20 cellular contexts compared by ENCODE assay signal in genomic region chr12:22103418-22103817, GRCh38. TPM values are rescaled to one million over a fixed set of nuclear protein-coding genes. Genes with fewer than 3 reads are reported as not detected.
DNase-seq lines count a peak whose midpoint lies in the region; FAIRE-seq and TF ChIP-seq lines count a peak whose summit lies in the region.
"Had no signal": no experiment of that assay in that cellular context is flagged by ENCODE, and none has a peak within 500 bp of the region (broad histone marks: within the 10 kb centered on the region; RNA-seq: fewer than 3 reads in every experiment).

No MANE protein-coding gene starts in this region.

- intact Hi-C loops in esophagus muscularis mucosa (cut with DNase I) (loop anchor here (5.0 kb wide), 1 partner anchor 234 kb away; no protein-coding TSS in a partner anchor), posterior vena cava (cut with DNase I) (no loop called here)

- TF ChIP-seq EP300 in esophagus muscularis mucosa (IDR thresholded peaks at IDR 0.05) = no peak

- H3K27ac ChIP-seq in OCI-LY1 (ENCODE audit: low read depth, low read length, poor library complexity, severe bottlenecking) (no peak overlapping the region), keratinocyte (ENCODE audit: control insufficient read depth, insufficient read depth, low read length) (no peak overlapping the region), esophagus muscularis mucosa (replicated peaks in 1 of 4) (no peak overlapping the region)
- H3K27ac ChIP-seq: C4-2B, SJCRH30 had no signal

- WGBS in esophagus muscularis mucosa = 94% methylated on average over 2 of the region's 2 CpGs

- H3K4me3 ChIP-seq in OCI-LY1 (ENCODE audit: low read depth, low read length, poor library complexity, severe bottlenecking) = no peak overlapping the region
- no peak overlapping the region for H3K4me3 ChIP-seq in keratinocyte (ENCODE audit: control insufficient read depth in 2 of 3, extremely low read depth in 1 of 3, insufficient read depth in 2 of 3, low read depth in 1 of 3, low read length in 3 of 3)
- no peak overlapping the region for H3K4me3 ChIP-seq in esophagus muscularis mucosa
- H3K4me3 ChIP-seq: GM23338, SJCRH30 had no signal

- H3K79me2 ChIP-seq in OCI-LY1 (ENCODE audit: insufficient read depth, low read length) = no peaks in the 10 kb centered on the region
- no peaks in the 10 kb centered on the region for H3K79me2 ChIP-seq in keratinocyte (ENCODE audit: control insufficient read depth, insufficient read depth, low read length)

- H4K20me1 ChIP-seq in OCI-LY1 (ENCODE audit: insufficient read depth, low read length) (no peaks in the 10 kb centered on the region), keratinocyte (ENCODE audit: control insufficient read depth, extremely low read depth, insufficient read depth, low read length) (no peaks in the 10 kb centered on the region)

- no peaks in the 10 kb centered on the region for H3K27me3 ChIP-seq in OCI-LY1 (ENCODE audit: insufficient read depth, low read length)
- H3K27me3 ChIP-seq in keratinocyte (ENCODE audit: control insufficient read depth, extremely low read depth, insufficient read depth, low read length) = no peaks in the 10 kb centered on the region
- no peaks in the 10 kb centered on the region for H3K27me3 ChIP-seq in esophagus muscularis mucosa
- H3K27me3 ChIP-seq: SJCRH30 had no signal

- 0 out of 2 replicates have a peak overlapping the region, but pooled peaks have one; percentile 48 for H2AFZ ChIP-seq in OCI-LY1 (ENCODE audit: low read length)
- no peak overlapping the region for H2AFZ ChIP-seq in keratinocyte (ENCODE audit: control insufficient read depth, low read length)
- H2AFZ ChIP-seq: GM23338 had no signal

- H3K36me3 ChIP-seq in OCI-LY1 (ENCODE audit: insufficient read depth, low read length) (no peaks in the 10 kb centered on the region), keratinocyte (ENCODE audit: control insufficient read depth in 2 of 2, extremely low read depth in 1 of 2, insufficient read depth in 2 of 2, low read length in 2 of 2) (no peaks in the 10 kb centered on the region), esophagus muscularis mucosa (no peaks in the 10 kb centered on the region)
- H3K36me3 ChIP-seq: SJCRH30 had no signal

- H3K9ac ChIP-seq in OCI-LY1 (ENCODE audit: low read length) (no peak overlapping the region), keratinocyte (ENCODE audit: control insufficient read depth, extremely low read depth, insufficient read depth, low read length) (no peak overlapping the region)

- TF ChIP-seq POLR2A in esophagus muscularis mucosa (IDR thresholded peaks at IDR 0.05; ENCODE audit: low read depth) = no peak

- H3K4me2 ChIP-seq in OCI-LY1 (ENCODE audit: low read length) = no peak overlapping the region
- no peak overlapping the region for H3K4me2 ChIP-seq in keratinocyte (ENCODE audit: control insufficient read depth, extremely low read depth, insufficient read depth, low read depth, low read length)
- H3K4me2 ChIP-seq: GM23338 had no signal

- dilution Hi-C loops in keratinocyte (cut with MboI; ENCODE audit: extremely low pct_ligation_motif_present, low sequenced_read_pairs) = no loop called here

- H3F3A ChIP-seq in OCI-LY1 (ENCODE audit: insufficient read depth, low read length) = no peaks in the 10 kb centered on the region

- H3K9me1 ChIP-seq in keratinocyte (ENCODE audit: control insufficient read depth, extremely low read depth, insufficient read depth, low read length) = no peaks in the 10 kb centered on the region

- TF ChIP-seq CTCF in OCI-LY1 (IDR thresholded peaks at IDR 0.05; ENCODE audit: low read length) (no peak), keratinocyte (optimal IDR thresholded peaks at IDR 0.05 in 1 of 3, IDR thresholded peaks at IDR 0.05 in 1 of 3, conservative IDR thresholded peaks at IDR 0.05 in 1 of 3; ENCODE audit: extremely low read depth in 1 of 3, insufficient read depth in 2 of 3, low read length in 3 of 3) (no peak), esophagus muscularis mucosa (IDR thresholded peaks at IDR 0.05) (no peak)

- FAIRE-seq in keratinocyte (lab: Jason Lieb, UNC) = peak; percentile 51

- H3K9me3 ChIP-seq in OCI-LY1 (ENCODE audit: low read length) (0 out of 2 replicates have a peak, but pooled peaks cover 2% of the 10 kb centered on the region), keratinocyte (ENCODE audit: control insufficient read depth, low read depth, low read length) (no peaks in the 10 kb centered on the region), esophagus muscularis mucosa (no peaks in the 10 kb centered on the region)
- H3K9me3 ChIP-seq: SJCRH30 had no signal

- DNase-seq in NOMO-1 treated with DMSO at 0.1 percent for 48 hours (lab: John Stamatoyannopoulos, UW; ENCODE audit: unreplicated experiment) (peak; percentile 8), NOMO-1 treated with dmso at 0.1 percent for 144 hours (lab: John Stamatoyannopoulos, UW; ENCODE audit: unreplicated experiment) (no peak), Kasumi-1 (lab: John Stamatoyannopoulos, UW) (peak; percentile 31 to 49), keratinocyte (ENCODE audit: low read depth, low spot score) (no peak), esophagus muscularis mucosa (ENCODE audit: extremely low spot score) (no peak), posterior vena cava (ENCODE audit: low spot score) (no peak), DMS153 treated with DMSO at 0.1 percent for 48 hours (lab: John Stamatoyannopoulos, UW; ENCODE audit: unreplicated experiment) (no peak)
- DNase-seq: 8988T, DMS79 treated with DMSO at 0.1 percent for 48 hours, HCEC 1CT, NCI-H1048, NCI-H1417 treated with DMSO at 0.1 percent for 48 hours, NCI-H187, NCI-H446, NCI-H526, SJCRH30, T-helper 9 cell had no signal

- H3K4me1 ChIP-seq in OCI-LY1 (ENCODE audit: insufficient read depth, low read length, severe bottlenecking) = peaks cover 9% of the 10 kb centered on the region
- peaks cover 17% of the 10 kb centered on the region for H3K4me1 ChIP-seq in keratinocyte (ENCODE audit: control insufficient read depth, extremely low read depth, insufficient read depth, low read length)
- H3K4me1 ChIP-seq in esophagus muscularis mucosa = no peaks in the 10 kb centered on the region
- H3K4me1 ChIP-seq: SJCRH30 had no signal

- no peaks in the 10 kb centered on the region for H3K9me2 ChIP-seq in OCI-LY1 (ENCODE audit: low read depth, low read length)

RNA-seq across cellular contexts. Expression of gene CMAS, which starts 57.4 kb away (rescaled TPM):
- 26.9 to 55.0 TPM (median 32.9 TPM) in 3 replicates for polyA plus RNA-seq in keratinocyte
- 141 TPM for polyA plus RNA-seq in keratinocyte (2011; ENCODE audit: low read depth)
- 38.4 and 66.0 TPM in 2 replicates for polyA plus RNA-seq in keratinocyte (2011; cell fraction: cytosol; rRNA removed)
- polyA plus RNA-seq in keratinocyte (2011; cell fraction: nucleus; rRNA removed) = 32.2 and 35.0 TPM in 2 replicates
- 46.2 and 49.6 TPM in 2 replicates for polyA plus RNA-seq in keratinocyte (2012; ENCODE audit: low replicate concordance)
- 1.4 to 13.2 TPM (median 6.6 TPM) in 3 replicates for polyA minus RNA-seq in keratinocyte
- 17.1 TPM for polyA minus RNA-seq in keratinocyte (2011; cell fraction: cytosol; rRNA and poly(A)+ RNA removed)
- 11.2 and 18.2 TPM in 2 replicates for polyA minus RNA-seq in keratinocyte (2011; cell fraction: nucleus; rRNA and poly(A)+ RNA removed)
- 10 to 100 TPM; 23.2 to 37.0 (median 34.0) TPM for total RNA-seq in esophagus muscularis mucosa
- 10 to 100 TPM; 28.8 to 42.1 TPM for total RNA-seq in posterior vena cava

Comparison
In these comparisons a context has a peak if more than half of its experiments do, and no peak if none do; other contexts are left out.
1. DNase-seq: peak in NOMO-1 treated with DMSO at 0.1 percent for 48 hours (single experiment) and Kasumi-1 (2 of 2); none in NOMO-1 treated with dmso at 0.1 percent for 144 hours (single experiment), keratinocyte (single experiment), esophagus muscularis mucosa (single experiment), posterior vena cava (single experiment) and DMS153 treated with DMSO at 0.1 percent for 48 hours (single experiment).